Comparison of ENCODE assay signal across 15 cellular contexts in genomic region chr3:57971975-57972374, GRCh38. TPM values are rescaled to one million over a fixed set of nuclear protein-coding genes. Genes with fewer than 3 reads are reported as not detected.
DNase-seq lines count a peak whose midpoint lies in the region; ATAC-seq and TF ChIP-seq lines count a peak whose summit lies in the region.
"Had no signal": no experiment of that assay in that cellular context is flagged by ENCODE, and none has a peak within 500 bp of the region (broad histone marks: within the 10 kb centered on the region; RNA-seq: fewer than 3 reads in every experiment).

No MANE protein-coding gene starts in this region.

- peaks cover 86% of the 10 kb centered on the region for H3K4me1 ChIP-seq in PC-9 (replicated peaks; ENCODE audit: insufficient read depth)
- peaks cover 22 to 41% (median 37%) of the 10 kb centered on the region in 4 donors for H3K4me1 ChIP-seq in esophagus muscularis mucosa
- H3K4me1 ChIP-seq in parathyroid adenoma, result no peaks in the 10 kb centered on the region
- H3K4me1 ChIP-seq in BE2C, result no peaks in the 10 kb centered on the region

- H3K4me2 ChIP-seq in PC-9 (peak overlapping the region; percentile 93), parathyroid adenoma (ENCODE audit: low read length) (no peak overlapping the region)

- no TSS peak for BruUV-seq in PC-9 (replicated peaks; lab: Mats Ljungman, UMichigan)

- H3K4me3 ChIP-seq in PC-9 (peak overlapping the region; percentile 54), esophagus muscularis mucosa (no peak overlapping the region), parathyroid adenoma (ENCODE audit: low read depth, low read length) (no peak overlapping the region), BE2C (ENCODE audit: low read depth, low read length) (no peak overlapping the region)

- H3K9me2 ChIP-seq in PC-9 (ENCODE audit: insufficient read depth), result no peaks in the 10 kb centered on the region

- H4K20me1 ChIP-seq in PC-9 (ENCODE audit: insufficient read depth), result no peaks in the 10 kb centered on the region

- H2AFZ ChIP-seq in PC-9 (no peak overlapping the region; the same call in 1 of the 2 replicates), parathyroid adenoma (no peak overlapping the region)

- TF ChIP-seq EP300 in esophagus muscularis mucosa (IDR thresholded peaks at IDR 0.05), result no peak

- intact Hi-C loops in PC-9 (cut with micrococcal nuclease; ENCODE audit: unreplicated experiment), result loop anchor here (1.0 to 10.0 kb wide), 5 partner anchors 28 to 217 kb away; partner anchors contain the start of gene SLMAP
- intact Hi-C loops in esophagus muscularis mucosa (cut with DNase I), result no loop called here

- peaks cover 70% of the 10 kb centered on the region for H3F3A ChIP-seq in PC-9 (ENCODE audit: insufficient read depth, low read depth)

- DNase-seq in PC-9 (peak; percentile 55 to 90), esophagus muscularis mucosa (ENCODE audit: extremely low spot score) (no peak), NCI-H2081 treated with DMSO at 0.1 percent for 48 hours (lab: John Stamatoyannopoulos, UW) (no peak), BE2C (no peak)
- DNase-seq: activated CD4-positive, alpha-beta memory T cell treated with anti-CD3 and anti-CD28 coated beads for 36 hours; aorta; DMS79; effector memory CD4-positive, alpha-beta T cell; NCI-H1436; NCI-H526 treated with DMSO at 0.1 percent for 48 hours had no signal

- H3K27me3 ChIP-seq in PC-9 (ENCODE audit: insufficient read depth, low read depth), result no peaks in the 10 kb centered on the region
- no peaks in the 10 kb centered on the region for H3K27me3 ChIP-seq in esophagus muscularis mucosa
- H3K27me3 ChIP-seq in parathyroid adenoma (ENCODE audit: control insufficient read depth, insufficient read depth, low read length), result no peaks in the 10 kb centered on the region
- H3K27me3 ChIP-seq in BE2C, result no peaks in the 10 kb centered on the region

- ATAC-seq in GM21360 (IDR thresholded peaks at IDR 0.05; ENCODE audit: unreplicated experiment), result no peak
- ATAC-seq in activated CD4-positive, CD25-positive, alpha-beta regulatory T cell treated with anti-CD3 and anti-CD28 coated beads, Interleukin-2, amount 50 U/mL, for 24 hours, result no peak
- ATAC-seq: left lobe of liver had no signal

- WGBS in esophagus muscularis mucosa, result 81% methylated on average over 4 of the region's 4 CpGs

- CTCF ChIA-PET in PC-9 (lab: Charles Lee), result interaction anchor here (0.5 to 0.7 kb wide), 3 partner anchors 33 to 89 kb away, joined by 3 to 4 read pairs (median 3); no protein-coding TSS in a partner anchor

- POLR2A ChIA-PET in PC-9 (lab: Charles Lee; ENCODE audit: unreplicated experiment), result interaction anchor here (0.5 to 2.5 kb wide), 6 partner anchors 26 to 100 kb away, joined by 3 to 15 read pairs (median 4); no protein-coding TSS in a partner anchor

- H3K36me3 ChIP-seq in PC-9 (ENCODE audit: low read depth) (no peaks in the 10 kb centered on the region), esophagus muscularis mucosa (no peaks in the 10 kb centered on the region), parathyroid adenoma (ENCODE audit: control insufficient read depth, insufficient read depth, low read length) (no peaks in the 10 kb centered on the region), BE2C (no peaks in the 10 kb centered on the region)

- peaks cover 15% of the 10 kb centered on the region for H3K79me2 ChIP-seq in PC-9 (ENCODE audit: low read depth)
- H3K79me2 ChIP-seq in parathyroid adenoma, result no peaks in the 10 kb centered on the region

- peak overlapping the region; percentile 91 for H3K27ac ChIP-seq in C4-2B
- H3K27ac ChIP-seq in PC-9, result peak overlapping the region; percentile 100
- H3K27ac ChIP-seq in esophagus muscularis mucosa (replicated peaks in 1 of 4), result peak overlapping the region; percentile 21 to 48 (median 36)
- H3K27ac ChIP-seq in parathyroid adenoma, result peak overlapping the region; percentile 44

- no peak for TF ChIP-seq POLR2A in esophagus muscularis mucosa (IDR thresholded peaks at IDR 0.05; ENCODE audit: low read depth)

- TF ChIP-seq CTCF in C4-2B (conservative IDR thresholded peaks at IDR 0.05) (no peak), PC-9 (conservative IDR thresholded peaks at IDR 0.05) (no peak), esophagus muscularis mucosa (IDR thresholded peaks at IDR 0.05) (no peak), parathyroid adenoma (IDR thresholded peaks at IDR 0.05) (no peak), BE2C (IDR thresholded peaks at IDR 0.05; ENCODE audit: low read depth, low read length) (no peak)

- no peaks in the 10 kb centered on the region for H3K9me3 ChIP-seq in PC-9 (ENCODE audit: insufficient read depth, low read depth)
- H3K9me3 ChIP-seq in esophagus muscularis mucosa, result no peaks in the 10 kb centered on the region
- no peaks in the 10 kb centered on the region for H3K9me3 ChIP-seq in parathyroid adenoma (ENCODE audit: control insufficient read depth, low read length)
- no peaks in the 10 kb centered on the region for H3K9me3 ChIP-seq in BE2C

- H3K9ac ChIP-seq in parathyroid adenoma, result no peak overlapping the region

RNA-seq across cellular contexts. Expression of gene FLNB, which starts 36.2 kb away (rescaled TPM):
- total RNA-seq in PC-9 (2021) (349 and 361 TPM in 2 replicates), esophagus muscularis mucosa (100 to 1,000 TPM in 2 of 4 donors, 10 to 100 TPM in 2; 61.9 to 114 (median 89.9) TPM)
- 20.1 TPM for polyA plus RNA-seq in BE2C (2012; ENCODE audit: insufficient read depth, insufficient read length, low read depth)

Comparison
In these comparisons a context has a peak if more than half of its experiments do, and no peak if none do; other contexts are left out.
1. H3K27ac ChIP-seq: peak in every context shown above with its lines; median percentile 100 in PC-9; 91 in C4-2B; 44 in parathyroid adenoma; 36 in esophagus muscularis mucosa.
2. DNase-seq: peak in PC-9 (2 of 2); none in esophagus muscularis mucosa (single experiment), NCI-H2081 treated with DMSO at 0.1 percent for 48 hours (single experiment) and BE2C (single experiment).